Comparison of ENCODE assay signal across 22 cellular contexts in genomic region chr2:106156305-106157288, GRCh38. TPM values are rescaled to one million over a fixed set of nuclear protein-coding genes. Genes with fewer than 3 reads are reported as not detected.
DNase-seq lines count a peak whose midpoint lies in the region.
"Had no signal": no experiment of that assay in that cellular context is flagged by ENCODE, and none has a peak within 500 bp of the region (broad histone marks: within the 10 kb centered on the region; RNA-seq: fewer than 3 reads in every experiment).

No MANE protein-coding gene starts in this region.

- peaks cover 12% of the 10 kb centered on the region for H3K9me3 Mint-ChIP-seq in activated naive CD4-positive, alpha-beta T cell treated with anti-CD3 and anti-CD28 coated beads for 36 hours
- H3K9me3 Mint-ChIP-seq in activated naive CD8-positive, alpha-beta T cell treated with anti-CD3 and anti-CD28 coated beads for 36 hours: peaks cover 29% of the 10 kb centered on the region

- DNase-seq in activated naive CD4-positive, alpha-beta T cell treated with anti-CD3 and anti-CD28 coated beads for 36 hours: peak; percentile 20
- no peak for DNase-seq in activated naive CD4-positive, alpha-beta T cell treated with Interleukin-2 at 50 U/mL for 16 hours
- DNase-seq in M059J (ENCODE audit: low read depth): peak; percentile 17
- no peak for DNase-seq in activated naive CD8-positive, alpha-beta T cell treated with anti-CD3 and anti-CD28 coated beads for 36 hours
- peak; percentile 31 for DNase-seq in iris pigment epithelial cell (ENCODE audit: low read depth)
- no peak for DNase-seq in NCI-H748 treated with DMSO at 0.1 percent for 48 hours (lab: John Stamatoyannopoulos, UW)
- no peak for DNase-seq in NCI-H2107 (lab: John Stamatoyannopoulos, UW)
- no peak for DNase-seq in NCI-H1105 (lab: John Stamatoyannopoulos, UW)
- DNase-seq: activated CD4-positive, alpha-beta T cell treated with anti-CD3 and anti-CD28 coated beads, Interleukin-2, amount 50 U/mL, for 48 hours; amniotic stem cell; cerebellar nuclear complex; DND-41; effector CD8-positive, alpha-beta T cell; HFFc6; NCI-H1092; NCI-H69; nucleus accumbens; retina; SHP77; substantia nigra had no signal

- intact Hi-C loops in activated naive CD4-positive, alpha-beta T cell treated with anti-CD3 and anti-CD28 coated beads for 36 hours (cut with micrococcal nuclease): no loop called here

- no peaks in the 10 kb centered on the region for H3K27me3 Mint-ChIP-seq in activated naive CD4-positive, alpha-beta T cell treated with anti-CD3 and anti-CD28 coated beads for 36 hours (ENCODE audit: low read depth)
- no peaks in the 10 kb centered on the region for H3K27me3 Mint-ChIP-seq in activated naive CD8-positive, alpha-beta T cell treated with anti-CD3 and anti-CD28 coated beads for 36 hours

- no peak overlapping the region for H3K4me3 Mint-ChIP-seq in activated naive CD4-positive, alpha-beta T cell treated with anti-CD3 and anti-CD28 coated beads for 36 hours
- no peak overlapping the region for H3K4me3 Mint-ChIP-seq in activated naive CD8-positive, alpha-beta T cell treated with anti-CD3 and anti-CD28 coated beads for 36 hours
- H3K4me3 Mint-ChIP-seq: CD14-positive monocyte, HFFc6 had no signal

- CTCF ChIA-PET in activated naive CD4-positive, alpha-beta T cell treated with anti-CD3 and anti-CD28 coated beads for 36 hours (lab: Charles Lee): interaction anchor here (1.4 kb wide), 1 partner anchor 36 kb away, joined by 5 read pairs; no protein-coding TSS in a partner anchor

- H3K36me3 Mint-ChIP-seq in activated naive CD4-positive, alpha-beta T cell treated with anti-CD3 and anti-CD28 coated beads for 36 hours (ENCODE audit: low read depth): peaks cover 66% of the 10 kb centered on the region
- peaks cover 78% of the 10 kb centered on the region for H3K36me3 Mint-ChIP-seq in activated naive CD8-positive, alpha-beta T cell treated with anti-CD3 and anti-CD28 coated beads for 36 hours

- H3K4me1 Mint-ChIP-seq in activated naive CD4-positive, alpha-beta T cell treated with anti-CD3 and anti-CD28 coated beads for 36 hours (ENCODE audit: low read depth): peaks cover 64% of the 10 kb centered on the region
- H3K4me1 Mint-ChIP-seq in activated naive CD8-positive, alpha-beta T cell treated with anti-CD3 and anti-CD28 coated beads for 36 hours: peaks cover 56% of the 10 kb centered on the region

- H3K27ac Mint-ChIP-seq in activated naive CD4-positive, alpha-beta T cell treated with anti-CD3 and anti-CD28 coated beads for 36 hours: no peak overlapping the region
- peak overlapping the region; percentile 20 for H3K27ac Mint-ChIP-seq in activated naive CD8-positive, alpha-beta T cell treated with anti-CD3 and anti-CD28 coated beads for 36 hours
- H3K27ac Mint-ChIP-seq: activated T-helper 1 cell treated with anti-CD3 and anti-CD28 coated beads, Interleukin-12 subunit alpha, Interleukin-12 subunit beta, Interleukin-2, Interleukin-4 antibody, amounts not matched to agents 30 ng/mL and 10 ng/mL and 1 ng/mL, durations not matched to agents 14 hours and 24 hours and 36 hours; CD14-positive monocyte; HFFc6 had no signal

RNA-seq across cellular contexts. Expression of gene UXS1, which starts 37.5 kb away (rescaled TPM):
- total RNA-seq in activated naive CD4-positive, alpha-beta T cell treated with anti-CD3 and anti-CD28 coated beads for 36 hours: 10 to 100 TPM; 36.2 to 41.9 TPM
- total RNA-seq in M059J (2014; rRNA removed; shearing (Covaris generic)): 20.3 and 28.3 TPM in 2 replicates
- total RNA-seq in activated naive CD8-positive, alpha-beta T cell treated with anti-CD3 and anti-CD28 coated beads for 36 hours: 10 to 100 TPM; 43.4 to 44.5 TPM

Comparison
In these comparisons a context has a peak if more than half of its experiments do, and no peak if none do; other contexts are left out.
1. DNase-seq: peak in activated naive CD4-positive, alpha-beta T cell treated with anti-CD3 and anti-CD28 coated beads for 36 hours (single experiment), M059J (single experiment) and iris pigment epithelial cell (single experiment); none in activated naive CD4-positive, alpha-beta T cell treated with Interleukin-2 at 50 U/mL for 16 hours (single experiment), activated naive CD8-positive, alpha-beta T cell treated with anti-CD3 and anti-CD28 coated beads for 36 hours (single experiment), NCI-H748 treated with DMSO at 0.1 percent for 48 hours (single experiment), NCI-H2107 (single experiment) and NCI-H1105 (single experiment).